ENCODE assay signal across 8 cellular contexts in the genomic region with DNA sequence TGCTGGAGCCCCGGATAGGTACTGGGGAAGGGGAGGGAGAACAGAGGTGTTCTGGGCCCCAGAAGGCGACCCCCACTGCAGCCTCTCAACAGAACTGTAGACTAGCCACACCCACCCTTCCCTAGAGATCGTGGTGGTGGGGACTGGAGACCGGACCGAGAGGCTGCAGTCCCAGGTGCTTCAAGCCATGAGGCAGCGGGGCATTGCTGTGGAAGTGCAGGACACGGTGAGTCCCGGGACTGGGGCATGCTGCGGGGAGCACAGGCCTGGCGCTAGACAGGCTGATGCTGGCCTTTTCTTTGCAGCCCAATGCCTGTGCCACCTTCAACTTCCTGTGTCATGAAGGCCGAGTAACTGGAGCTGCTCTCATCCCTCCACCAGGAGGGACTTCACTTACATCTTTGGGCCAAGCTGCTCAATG. TPM values are rescaled to one million over a fixed set of nuclear protein-coding genes. Genes with fewer than 3 reads are reported as not detected.
A peak's percentile ranks its signal among the peaks of the same experiment; 100 is the strongest.
DNase-seq lines count a peak whose midpoint lies in the region; ATAC-seq and TF ChIP-seq lines count a peak whose summit lies in the region.

No MANE protein-coding gene starts in this region.

- H3K9me3 Mint-ChIP-seq in CD4-positive, alpha-beta T cell: no peaks in the 10 kb centered on the region
- H3K9me3 Mint-ChIP-seq in brain: no peaks in the 10 kb centered on the region

- peak overlapping the region; percentile 90 for H3K27ac Mint-ChIP-seq in CD4-positive, alpha-beta T cell
- H3K27ac Mint-ChIP-seq in brain: peak overlapping the region; percentile 83 to 97 (median 93)

- DNase-seq in CD4-positive, alpha-beta T cell: no peak
- DNase-seq in Karpas-422 (peak; percentile 75), NCI-H2227 treated with DMSO at 0.1 percent for 48 hours (lab: John Stamatoyannopoulos, UW) (no peak)
- DNase-seq in stimulated activated CD4-positive, alpha-beta T cell treated with anti-CD3 and anti-CD28 coated beads, Interleukin-4, amount 100 ng/mL, for 1 hour: no peak

- POLR2A ChIA-PET in CD4-positive, alpha-beta T cell (lab: Charles Lee): interaction anchor here (1.2 to 12.0 kb wide), 12 partner anchors 11 to 1510 kb away, joined by 3 to 331 read pairs (median 16); a partner anchor contains a TSS

- peaks cover 11% of the 10 kb centered on the region; the same call in 1 of the 2 replicates for H4K20me1 ChIP-seq in Karpas-422 (ENCODE audit: insufficient read depth, low read depth, low read length)

- peak overlapping the region; percentile 82 for H3K4me3 ChIP-seq in Karpas-422 (ENCODE audit: low read length)
- H3K4me3 ChIP-seq in mononuclear cell (ENCODE audit: low read length): peak overlapping the region; percentile 96

- H3K27ac ChIP-seq in CD4-positive, alpha-beta T cell (ENCODE audit: low read depth, low read length): peak overlapping the region; percentile 98
- peak overlapping the region; percentile 93 for H3K27ac ChIP-seq in Karpas-422 (ENCODE audit: low read length)

- H3K27me3 Mint-ChIP-seq in CD4-positive, alpha-beta T cell: no peaks in the 10 kb centered on the region
- peaks cover 7% of the 10 kb centered on the region for H3K27me3 Mint-ChIP-seq in brain

- peak overlapping the region; percentile 96 for H3K9ac ChIP-seq in Karpas-422 (ENCODE audit: low read length)

- peaks cover 50% of the 10 kb centered on the region for H3K4me1 Mint-ChIP-seq in CD4-positive, alpha-beta T cell (ENCODE audit: low read depth)
- peaks cover 59% of the 10 kb centered on the region for H3K4me1 Mint-ChIP-seq in brain

- H3K4me2 ChIP-seq in Karpas-422 (ENCODE audit: low read depth, low read length, poor library complexity, severe bottlenecking): peak overlapping the region; percentile 97

- H3K4me3 Mint-ChIP-seq in CD4-positive, alpha-beta T cell: peak overlapping the region; percentile 95
- H3K4me3 Mint-ChIP-seq in brain: peak overlapping the region; percentile 90 to 98 (median 91)

- peaks cover 69% of the 10 kb centered on the region for H3K4me1 ChIP-seq in Karpas-422 (ENCODE audit: low read length)
- peaks cover 44% of the 10 kb centered on the region for H3K4me1 ChIP-seq in mononuclear cell (ENCODE audit: insufficient read depth, low read length)

- no peak overlapping the region for H2AFZ ChIP-seq in Karpas-422 (ENCODE audit: low read length)

- no peaks in the 10 kb centered on the region for H3K9me2 ChIP-seq in Karpas-422 (replicated peaks; ENCODE audit: insufficient read depth, low read length)

- H3K9me3 ChIP-seq in CD4-positive, alpha-beta T cell (ENCODE audit: control insufficient read depth, low read length): no peaks in the 10 kb centered on the region
- no peaks in the 10 kb centered on the region for H3K9me3 ChIP-seq in Karpas-422 (ENCODE audit: low read length)
- no peaks in the 10 kb centered on the region for H3K9me3 ChIP-seq in mononuclear cell (ENCODE audit: low read depth, low read length)

- intact Hi-C loops in CD4-positive, alpha-beta T cell (cut with DNase I, micrococcal nuclease): loop anchor here (5.0 to 10.0 kb wide), 6 partner anchors 70 to 912 kb away; a partner anchor contains a TSS

- TF ChIP-seq CTCF in CD4-positive, alpha-beta T cell (IDR thresholded peaks at IDR 0.05): no peak
- TF ChIP-seq CTCF in brain (conservative IDR thresholded peaks at IDR 0.05): no peak

- ATAC-seq in CD4-positive, alpha-beta T cell (ENCODE audit: poor library complexity): no peak
- ATAC-seq in GM18511 (IDR thresholded peaks at IDR 0.05; ENCODE audit: unreplicated experiment) (no peak), GM21576 (IDR thresholded peaks at IDR 0.05; ENCODE audit: unreplicated experiment) (no peak)

- peaks cover 31% of the 10 kb centered on the region for H3K36me3 ChIP-seq in Karpas-422 (ENCODE audit: insufficient read depth, low read length)

- H3K79me2 ChIP-seq in Karpas-422 (ENCODE audit: low read length): peaks cover 66% of the 10 kb centered on the region

- CTCF ChIA-PET in CD4-positive, alpha-beta T cell (lab: Charles Lee): interaction anchor here (0.7 to 5.2 kb wide), 8 partner anchors 8 to 622 kb away, joined by 3 to 63 read pairs (median 14); a partner anchor contains a TSS

- no peaks in the 10 kb centered on the region for H3K27me3 ChIP-seq in CD4-positive, alpha-beta T cell (ENCODE audit: control insufficient read depth, insufficient read depth, low read length)
- H3K27me3 ChIP-seq in Karpas-422 (ENCODE audit: low read length): no peaks in the 10 kb centered on the region
- H3K27me3 ChIP-seq in mononuclear cell (ENCODE audit: insufficient read depth, low read length): no peaks in the 10 kb centered on the region

- peaks cover 57% of the 10 kb centered on the region for H3K36me3 Mint-ChIP-seq in CD4-positive, alpha-beta T cell (ENCODE audit: low read depth)
- H3K36me3 Mint-ChIP-seq in brain: peaks cover 44% of the 10 kb centered on the region

RNA-seq across cellular contexts. Expression of a gene that starts 0.8 kb away (rescaled TPM):
- total RNA-seq in CD4-positive, alpha-beta T cell: 10 to 100 TPM; 52.7 to 53.2 TPM
- total RNA-seq in Karpas-422 (2014; rRNA removed; shearing (Covaris generic); ENCODE audit: low replicate concordance): 228 and 279 TPM in 2 replicates
- 165 TPM for polyA plus RNA-seq in brain (ENCODE audit: insufficient read depth, low read depth, low replicate concordance)
- 27.9 TPM for total RNA-seq in mononuclear cell

RNA-seq across cellular contexts. Expression of a gene that starts 4.4 kb away (rescaled TPM):
- total RNA-seq in CD4-positive, alpha-beta T cell: 10 to 100 TPM; 15.1 to 15.6 TPM
- total RNA-seq in Karpas-422 (2014; rRNA removed; shearing (Covaris generic); ENCODE audit: low replicate concordance): 44.8 and 53.4 TPM in 2 replicates
- polyA plus RNA-seq in brain (ENCODE audit: insufficient read depth, low read depth, low replicate concordance): 28.8 TPM
- 16.3 TPM for total RNA-seq in mononuclear cell

RNA-seq across cellular contexts. Expression of a gene that starts 6.4 kb away (rescaled TPM):
- total RNA-seq in CD4-positive, alpha-beta T cell: 100 to 1,000 TPM; 133 to 135 TPM
- total RNA-seq in Karpas-422 (2014; rRNA removed; shearing (Covaris generic); ENCODE audit: low replicate concordance): 522 and 655 TPM in 2 replicates
- 130 TPM for polyA plus RNA-seq in brain (ENCODE audit: insufficient read depth, low read depth, low replicate concordance)
- total RNA-seq in mononuclear cell: 81.5 TPM

RNA-seq across cellular contexts. Expression of a gene that starts 15.6 kb away (rescaled TPM):
- 100 to 1,000 TPM; 132 to 134 TPM for total RNA-seq in CD4-positive, alpha-beta T cell
- 82.1 and 110 TPM in 2 replicates for total RNA-seq in Karpas-422 (2014; rRNA removed; shearing (Covaris generic); ENCODE audit: low replicate concordance)
- polyA plus RNA-seq in brain (ENCODE audit: insufficient read depth, low read depth, low replicate concordance): 109 TPM
- total RNA-seq in mononuclear cell: 31.9 TPM

RNA-seq across cellular contexts. Expression of a gene that starts 32.7 kb away (rescaled TPM):
- 10 to 100 TPM; 45.9 to 47.0 TPM for total RNA-seq in CD4-positive, alpha-beta T cell
- total RNA-seq in Karpas-422 (2014; rRNA removed; shearing (Covaris generic); ENCODE audit: low replicate concordance): 36.1 and 86.7 TPM in 2 replicates
- polyA plus RNA-seq in brain (ENCODE audit: insufficient read depth, low read depth, low replicate concordance): 64.8 TPM
- total RNA-seq in mononuclear cell: 18.6 TPM
